In genomic region chr5:156120777-156121176, GRCh38 we compare ENCODE assay signal across 24 cellular contexts.
DNase-seq lines count a peak whose midpoint lies in the region; ATAC-seq and TF ChIP-seq lines count a peak whose summit lies in the region.
"Had no signal": no experiment of that assay in that cellular context is flagged by ENCODE, and none has a peak within 500 bp of the region (broad histone marks: within the 10 kb centered on the region; RNA-seq: fewer than 3 reads in every experiment).

No MANE protein-coding gene starts in this region.

- DNase-seq in AG08395 (ENCODE audit: low spot score) (peak; percentile 49), T1000 (lab: John Stamatoyannopoulos, UW) (peak; percentile 10), mesenchymal stem cell (no peak), DMS153 treated with DMSO at 0.1 percent for 48 hours (lab: John Stamatoyannopoulos, UW; ENCODE audit: unreplicated experiment) (no peak), COLO829 (ENCODE audit: low spot score) (no peak)
- DNase-seq in activated CD4-positive, CD25-positive, alpha-beta regulatory T cell treated with anti-CD3 and anti-CD28 coated beads, Interleukin-2, amount 50 U/mL, for 72 hours, result no peak
- DNase-seq: ACHN; activated CD4-positive, alpha-beta T cell treated with anti-CD3 and anti-CD28 coated beads for 48 hours; activated gamma-delta T cell treated with Interleukin-2 at 50 U/mL for 16 hours; amygdala; CD4-positive, alpha-beta T cell; DMS79 treated with DMSO at 0.1 percent for 48 hours; effector CD8-positive, alpha-beta T cell; esophagus squamous epithelium; KG1; NCI-H1048; NCI-H2081 treated with DMSO at 0.1 percent for 48 hours; NCI-H82; psoas muscle had no signal

- no peak for TF ChIP-seq CTCF in HEK293 (tag by site-specific recombination; IDR thresholded peaks at IDR 0.05)

- no peak overlapping the region for H3K4ac ChIP-seq in mesenchymal stem cell (ENCODE audit: low read depth in 1 of 2, low read length in 2 of 2)

- H3K14ac ChIP-seq in mesenchymal stem cell (ENCODE audit: low read length in 2 of 2), result no peak overlapping the region

- peak overlapping the region in 1 of 2 experiments; percentile 52 for H3K18ac ChIP-seq in mesenchymal stem cell (ENCODE audit: low read depth in 1 of 2, low read length in 2 of 2)

- WGBS in mesenchymal stem cell, result 90% methylated on average over 4 of the region's 4 CpGs

- POLR2A ChIA-PET in HEK293 (lab: Yijun Ruan, JAX), result interaction anchor here (0.5 kb wide), 1 partner anchor 28 kb away, joined by 3 read pairs; no protein-coding TSS in a partner anchor

- no peak overlapping the region for H2BK120ac ChIP-seq in mesenchymal stem cell (ENCODE audit: low read depth, low read length)

- H3K4me1 ChIP-seq in HEK293 (ENCODE audit: control insufficient read depth, insufficient read depth, low read length) (no peaks in the 10 kb centered on the region), mesenchymal stem cell (ENCODE audit: control insufficient read depth, insufficient read depth, low read depth, low read length) (no peaks in the 10 kb centered on the region)
- H3K4me1 ChIP-seq: esophagus squamous epithelium had no signal

- no peaks in the 10 kb centered on the region for H3K27me3 ChIP-seq in mesenchymal stem cell (ENCODE audit: control insufficient read depth in 1 of 2, insufficient read depth in 1 of 2, low read length in 2 of 2)
- H3K27me3 ChIP-seq: esophagus squamous epithelium, tibial nerve had no signal

- H3K4me3 ChIP-seq in HEK293 (ENCODE audit: low read depth, low read length), result no peak overlapping the region
- H3K4me3 ChIP-seq in mesenchymal stem cell (ENCODE audit: insufficient read depth in 1 of 2, low read depth in 1 of 2, low read length in 2 of 2), result no peak overlapping the region
- H3K4me3 ChIP-seq: esophagus squamous epithelium, psoas muscle, tibial nerve had no signal

- ATAC-seq in HG03469 (IDR thresholded peaks at IDR 0.05; ENCODE audit: unreplicated experiment), result no peak
- ATAC-seq: Panc1; stimulated activated effector memory CD8-positive, alpha-beta T cell treated with anti-CD3 and anti-CD28 coated beads, Interleukin-12 subunit alpha, Interleukin-12 subunit beta, amount 100 ng/mL, for 72 hours had no signal

- CTCF ChIA-PET in HEK293 (lab: Yijun Ruan, JAX), result no interaction called here

- H3K27ac ChIP-seq in HEK293 (ENCODE audit: extremely low read depth, low read depth, low read length) (no peak overlapping the region), mesenchymal stem cell (ENCODE audit: low read length, poor library complexity, severe bottlenecking) (peak overlapping the region; percentile 79)
- H3K27ac ChIP-seq: esophagus squamous epithelium, psoas muscle, tibial nerve had no signal

- H4K8ac ChIP-seq in mesenchymal stem cell (ENCODE audit: low read length), result no peak overlapping the region

- H2BK15ac ChIP-seq in mesenchymal stem cell (ENCODE audit: low read depth, poor library complexity, severe bottlenecking), result no peak overlapping the region

- H3K9ac ChIP-seq in mesenchymal stem cell (ENCODE audit: low read length), result no peak overlapping the region

- no peak overlapping the region for H2AK5ac ChIP-seq in mesenchymal stem cell (ENCODE audit: low read length, severe bottlenecking)

- H4K91ac ChIP-seq in mesenchymal stem cell (ENCODE audit: low read length), result no peak overlapping the region

- no peak overlapping the region for H2BK5ac ChIP-seq in mesenchymal stem cell (ENCODE audit: low read depth, low read length, poor library complexity, severe bottlenecking)

- H3K23ac ChIP-seq in mesenchymal stem cell (ENCODE audit: low read length in 2 of 2), result no peak overlapping the region

- no peaks in the 10 kb centered on the region for H3K79me1 ChIP-seq in mesenchymal stem cell (replicated peaks; ENCODE audit: low read length, poor library complexity, severe bottlenecking)

- H3K36me3 ChIP-seq in HEK293 (ENCODE audit: control insufficient read depth in 2 of 2, insufficient read depth in 1 of 2, low read length in 2 of 2) (no peaks in the 10 kb centered on the region), mesenchymal stem cell (ENCODE audit: control insufficient read depth in 1 of 2, insufficient read depth in 2 of 2, low read depth in 1 of 2, low read length in 2 of 2) (no peaks in the 10 kb centered on the region)
- H3K36me3 ChIP-seq: esophagus squamous epithelium, tibial nerve had no signal

- H3K4me2 ChIP-seq in mesenchymal stem cell (ENCODE audit: low read length, poor library complexity, severe bottlenecking), result no peak overlapping the region

- H3K9me3 ChIP-seq in HEK293 (ENCODE audit: control insufficient read depth, insufficient read depth, low read depth, low read length) (no peaks in the 10 kb centered on the region), mesenchymal stem cell (ENCODE audit: control insufficient read depth, low read length) (no peaks in the 10 kb centered on the region)
- H3K9me3 ChIP-seq: esophagus squamous epithelium, psoas muscle, tibial nerve had no signal

- H2BK12ac ChIP-seq in mesenchymal stem cell (ENCODE audit: low read length in 2 of 2), result no peak overlapping the region

- no peak overlapping the region for H2AFZ ChIP-seq in mesenchymal stem cell (ENCODE audit: low read depth, low read length)

TF ChIP-seq in HEK293, 187 proteins besides CTCF, POLR2A, EP300 and RAD21:
- TF ChIP-seq SP7 (tag by site-specific recombination; IDR thresholded peaks at IDR 0.05) (0 out of 2 replicates have a peak, but pooled peaks have one; percentile 17), ZNF280D (tag by site-specific recombination; IDR thresholded peaks at IDR 0.05) (no peak), ZXDB (tag by site-specific recombination; IDR thresholded peaks at IDR 0.05) (no peak), ZNF639 (tag by site-specific recombination; IDR thresholded peaks at IDR 0.05) (no peak), INSM2 (tag by site-specific recombination; IDR thresholded peaks at IDR 0.05) (no peak), ZNF549 (tag by site-specific recombination; IDR thresholded peaks at IDR 0.05) (no peak), ZNF529 (tag by site-specific recombination; IDR thresholded peaks at IDR 0.05; ENCODE audit: insufficient replicate concordance) (no peak), EGR2 (tag by site-specific recombination; IDR thresholded peaks at IDR 0.05; ENCODE audit: low read depth) (no peak)

Comparison
In these comparisons a context has a peak if more than half of its experiments do, and no peak if none do; other contexts are left out.
1. DNase-seq: peak in AG08395 (single experiment) and T1000 (single experiment); none in mesenchymal stem cell (single experiment), DMS153 treated with DMSO at 0.1 percent for 48 hours (single experiment), activated CD4-positive, CD25-positive, alpha-beta regulatory T cell treated with anti-CD3 and anti-CD28 coated beads, Interleukin-2, amount 50 U/mL, for 72 hours (single experiment) and COLO829 (single experiment).